Comparison of ENCODE assay signal across 13 cellular contexts in genomic region chr5:167489202-167489601, GRCh38.
DNase-seq lines count a peak whose midpoint lies in the region; ATAC-seq, FAIRE-seq and TF ChIP-seq lines count a peak whose summit lies in the region.
"Had no signal": no experiment of that assay in that cellular context is flagged by ENCODE, and none has a peak within 500 bp of the region (broad histone marks: within the 10 kb centered on the region; RNA-seq: fewer than 3 reads in every experiment).

No MANE protein-coding gene starts in this region.

- peak; percentile 89 for FAIRE-seq in RCC 7860 (lab: Jason Lieb, UNC)

- no TSS peak for BruUV-seq in MCF 10A (replicated peaks; lab: Mats Ljungman, UMichigan)

- H3K4me1 ChIP-seq in breast epithelium = no peaks in the 10 kb centered on the region

- H3K4me1 Mint-ChIP-seq in MCF 10A (ENCODE audit: insufficient read depth, unreplicated experiment) = peaks cover 13% of the 10 kb centered on the region
- H3K4me1 Mint-ChIP-seq in stimulated activated naive B cell treated with anti-CD40 and anti-IgM and Interleukin-4, amounts not matched to agents 10 μg/mL and 1 μg/mL and 100 μg/mL, for 72 hours = no peaks in the 10 kb centered on the region
- H3K4me1 Mint-ChIP-seq: nephron had no signal

- TF ChIP-seq POLR2A in breast epithelium (IDR thresholded peaks at IDR 0.05) = no peak

- DNase-seq in MCF 10A (ENCODE audit: unreplicated experiment) (peak; percentile 60), breast epithelium (ENCODE audit: low spot score in 2 of 2) (no peak), RCC 7860 (ENCODE audit: low spot score) (peak; percentile 90), SW480 (ENCODE audit: low spot score) (no peak), NCI-H2171 treated with DMSO at 0.1 percent for 48 hours (lab: John Stamatoyannopoulos, UW) (no peak)
- DNase-seq in stimulated activated naive B cell treated with anti-CD40 and anti-IgM and Interleukin-4, amounts not matched to agents 10 μg/mL and 1 μg/mL and 100 μg/mL, for 72 hours = no peak
- DNase-seq in stimulated activated CD4-positive, alpha-beta T cell treated with anti-CD3 and anti-CD28 coated beads, Interleukin-12 subunit alpha, Interleukin-12 subunit beta, amount 100 ng/mL, for 4 hours = no peak
- DNase-seq: activated CD4-positive, alpha-beta T cell treated with anti-CD3 and anti-CD28 coated beads for 48 hours; NCI-H2081; RPMI8226; stimulated activated naive CD4-positive, alpha-beta T cell treated with Interleukin-2 at 50 U/mL for 16 hours had no signal

- no peak overlapping the region for H3K27ac ChIP-seq in breast epithelium

- no peaks in the 10 kb centered on the region for H3K27me3 ChIP-seq in breast epithelium

- intact Hi-C loops in MCF 10A (cut with micrococcal nuclease) = no loop called here
- intact Hi-C loops in breast epithelium (cut with DNase I; ENCODE audit: low total_unique reads) = no loop called here

- no peak overlapping the region for H3K4me3 Mint-ChIP-seq in MCF 10A (ENCODE audit: unreplicated experiment)
- no peak overlapping the region for H3K4me3 Mint-ChIP-seq in stimulated activated naive B cell treated with anti-CD40 and anti-IgM and Interleukin-4, amounts not matched to agents 10 μg/mL and 1 μg/mL and 100 μg/mL, for 72 hours
- H3K4me3 Mint-ChIP-seq: nephron had no signal

- peak; percentile 95 for ATAC-seq in HG02973 (IDR thresholded peaks at IDR 0.05; ENCODE audit: unreplicated experiment)
- ATAC-seq in stimulated activated naive B cell treated with anti-CD40 and anti-IgM and Interleukin-4, amounts not matched to agents 10 μg/mL and 1 μg/mL and 100 μg/mL, for 72 hours (replicated peaks) = peak; percentile 91 to 96

- POLR2A ChIA-PET in MCF 10A (lab: Yijun Ruan, JAX) = no interaction called here

- H3K36me3 ChIP-seq in breast epithelium = no peaks in the 10 kb centered on the region

- no peaks in the 10 kb centered on the region for H3K9me3 ChIP-seq in breast epithelium

- no peak overlapping the region for H3K4me3 ChIP-seq in breast epithelium

- H3K27me3 Mint-ChIP-seq in MCF 10A (ENCODE audit: insufficient read depth, unreplicated experiment) = no peaks in the 10 kb centered on the region
- no peaks in the 10 kb centered on the region for H3K27me3 Mint-ChIP-seq in stimulated activated naive B cell treated with anti-CD40 and anti-IgM and Interleukin-4, amounts not matched to agents 10 μg/mL and 1 μg/mL and 100 μg/mL, for 72 hours

- H3K9me3 Mint-ChIP-seq in MCF 10A (ENCODE audit: unreplicated experiment) = no peaks in the 10 kb centered on the region
- peaks cover 4 to 7% of the 10 kb centered on the region in 2 donors for H3K9me3 Mint-ChIP-seq in stimulated activated naive B cell treated with anti-CD40 and anti-IgM and Interleukin-4, amounts not matched to agents 10 μg/mL and 1 μg/mL and 100 μg/mL, for 72 hours
- H3K9me3 Mint-ChIP-seq: nephron had no signal

- TF ChIP-seq CTCF in MCF 10A (IDR thresholded peaks at IDR 0.05; ENCODE audit: unreplicated experiment) (no peak), breast epithelium (IDR thresholded peaks at IDR 0.05) (no peak)

- H3K27ac Mint-ChIP-seq in MCF 10A (ENCODE audit: low read depth, unreplicated experiment) = no peak overlapping the region
- H3K27ac Mint-ChIP-seq in stimulated activated naive B cell treated with anti-CD40 and anti-IgM and Interleukin-4, amounts not matched to agents 10 μg/mL and 1 μg/mL and 100 μg/mL, for 72 hours = no peak overlapping the region
- H3K27ac Mint-ChIP-seq: nephron had no signal

- no peaks in the 10 kb centered on the region for H3K36me3 Mint-ChIP-seq in MCF 10A (ENCODE audit: insufficient read depth, unreplicated experiment)
- no peaks in the 10 kb centered on the region for H3K36me3 Mint-ChIP-seq in stimulated activated naive B cell treated with anti-CD40 and anti-IgM and Interleukin-4, amounts not matched to agents 10 μg/mL and 1 μg/mL and 100 μg/mL, for 72 hours

- CTCF ChIA-PET in MCF 10A (lab: Yijun Ruan, JAX) = interaction anchor here (0.7 kb wide), 1 partner anchor 685 kb away, joined by 3 read pairs; no protein-coding TSS in a partner anchor

Comparison
In these comparisons a context has a peak if more than half of its experiments do, and no peak if none do; other contexts are left out.
1. DNase-seq: peak in MCF 10A (single experiment) and RCC 7860 (single experiment); none in breast epithelium (0 of 2), stimulated activated naive B cell treated with anti-CD40 and anti-IgM and Interleukin-4, amounts not matched to agents 10 μg/mL and 1 μg/mL and 100 μg/mL, for 72 hours (single experiment), SW480 (single experiment), stimulated activated CD4-positive, alpha-beta T cell treated with anti-CD3 and anti-CD28 coated beads, Interleukin-12 subunit alpha, Interleukin-12 subunit beta, amount 100 ng/mL, for 4 hours (single experiment) and NCI-H2171 treated with DMSO at 0.1 percent for 48 hours (single experiment).